ENCODE assay signal across 8 cellular contexts in the genomic region with DNA sequence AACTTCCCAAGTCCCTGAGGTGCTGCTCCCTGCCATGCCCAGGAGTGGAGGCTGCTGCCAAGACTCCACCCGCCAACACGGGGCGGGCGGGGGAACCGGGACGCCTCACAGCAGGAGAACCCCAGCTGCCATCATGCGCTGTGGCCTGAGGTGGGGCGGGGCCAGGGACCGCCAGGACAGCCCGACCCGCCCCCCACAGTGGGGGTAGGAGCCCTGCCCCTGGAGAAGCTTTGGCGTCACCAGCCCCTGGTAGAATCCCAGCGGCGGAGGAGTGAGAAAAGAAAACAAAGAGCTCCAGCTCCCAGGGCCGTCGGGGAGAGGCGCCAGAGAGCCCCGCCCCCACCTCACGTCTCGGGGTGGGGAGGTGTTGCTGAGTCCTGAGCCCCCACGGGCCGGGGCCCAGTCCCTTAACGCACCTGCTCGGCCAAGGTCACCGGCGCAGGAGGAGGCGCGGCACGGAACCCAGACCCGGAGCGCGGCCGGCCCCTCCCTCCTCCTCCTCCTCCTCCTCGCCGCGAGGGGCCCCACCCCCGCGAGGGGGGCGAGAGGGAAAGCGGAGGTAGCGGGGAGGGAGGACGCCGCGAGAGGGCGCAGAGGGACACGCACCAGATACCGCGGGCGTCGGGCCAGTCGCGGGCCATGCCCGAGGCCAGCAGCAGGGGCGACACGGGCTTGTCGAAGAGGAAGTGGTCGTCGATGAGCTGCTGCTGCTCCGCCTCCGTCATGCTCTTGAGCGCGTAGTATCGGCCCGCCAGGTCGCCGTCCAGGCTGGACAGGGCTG. TPM values are rescaled to one million over a fixed set of nuclear protein-coding genes. Genes with fewer than 3 reads are reported as not detected.
DNase-seq lines count a peak whose midpoint lies in the region; ATAC-seq and TF ChIP-seq lines count a peak whose summit lies in the region.

No MANE protein-coding gene starts in this region.

- H3K9me3 Mint-ChIP-seq in activated naive CD4-positive, alpha-beta T cell treated with anti-CD3 and anti-CD28 coated beads, Interleukin-2, amount 10 ng/mL, durations not matched to agents 7 days and 5 days: no peaks in the 10 kb centered on the region
- H3K9me3 Mint-ChIP-seq in type B pancreatic cell: no peaks in the 10 kb centered on the region

- TF ChIP-seq CTCF in osteoblast (IDR thresholded peaks at IDR 0.05; ENCODE audit: extremely low read depth, low read depth, low read length): peak; percentile 33
- peak; percentile 68 for TF ChIP-seq CTCF in type B pancreatic cell (conservative IDR thresholded peaks at IDR 0.05)

- no peak overlapping the region for H2AFZ ChIP-seq in osteoblast (ENCODE audit: low read length)

- DNase-seq in ELR (ENCODE audit: low read depth) (peak; percentile 79), SIG-M5 (lab: John Stamatoyannopoulos, UW) (peak; percentile 34), glomerular visceral epithelial cell (ENCODE audit: extremely low spot score) (peak; percentile 73), osteoblast (ENCODE audit: insufficient read length, low spot score, missing footprints) (peak; percentile 96), type B pancreatic cell (ENCODE audit: extremely low spot score, unreplicated experiment) (peak; percentile 83)
- peak; percentile 81 for DNase-seq in activated naive CD4-positive, alpha-beta T cell treated with anti-CD3 and anti-CD28 coated beads, Interleukin-2, amount 10 ng/mL, durations not matched to agents 7 days and 5 days

- H3K4me2 ChIP-seq in osteoblast (ENCODE audit: insufficient read depth, low read length): peak overlapping the region; percentile 61

- CTCF ChIA-PET in activated naive CD4-positive, alpha-beta T cell treated with anti-CD3 and anti-CD28 coated beads, Interleukin-2, amount 10 ng/mL, durations not matched to agents 7 days and 5 days (lab: Charles Lee): interaction anchor here (1.0 to 3.8 kb wide), 5 partner anchors 18 to 126 kb away, joined by 4 to 33 read pairs (median 4); no protein-coding TSS in a partner anchor

- H3K36me3 ChIP-seq in osteoblast (ENCODE audit: insufficient read depth, low read length): no peaks in the 10 kb centered on the region

- H3K27me3 ChIP-seq in osteoblast (ENCODE audit: insufficient read depth, low read length): peaks cover 28% of the 10 kb centered on the region

- H3K4me1 Mint-ChIP-seq in activated naive CD4-positive, alpha-beta T cell treated with anti-CD3 and anti-CD28 coated beads, Interleukin-2, amount 10 ng/mL, durations not matched to agents 7 days and 5 days: peaks cover 21% of the 10 kb centered on the region
- H3K4me1 Mint-ChIP-seq in type B pancreatic cell (ENCODE audit: unreplicated experiment): peaks cover 26% of the 10 kb centered on the region

- peak; percentile 38; the same call in 1 of the 2 replicates for TF ChIP-seq EP300 in Ishikawa (IDR thresholded peaks at IDR 0.05; ENCODE audit: borderline replicate concordance)

- H3K4me3 ChIP-seq in osteoblast (ENCODE audit: insufficient read depth, low read length): peak overlapping the region; percentile 64

- H3K27ac Mint-ChIP-seq in activated naive CD4-positive, alpha-beta T cell treated with anti-CD3 and anti-CD28 coated beads, Interleukin-2, amount 10 ng/mL, durations not matched to agents 7 days and 5 days: no peak overlapping the region
- no peak overlapping the region for H3K27ac Mint-ChIP-seq in type B pancreatic cell

- H3K27ac ChIP-seq in osteoblast (ENCODE audit: low read depth, low read length): no peak overlapping the region

- peaks cover 23% of the 10 kb centered on the region for H3K4me1 ChIP-seq in osteoblast (ENCODE audit: insufficient read depth, low read length)

- peak overlapping the region; percentile 63 for H3K4me3 Mint-ChIP-seq in activated naive CD4-positive, alpha-beta T cell treated with anti-CD3 and anti-CD28 coated beads, Interleukin-2, amount 10 ng/mL, durations not matched to agents 7 days and 5 days
- H3K4me3 Mint-ChIP-seq in type B pancreatic cell: peak overlapping the region; percentile 72

- ATAC-seq in HG03520 (IDR thresholded peaks at IDR 0.05; ENCODE audit: unreplicated experiment): no peak

- no peaks in the 10 kb centered on the region for H3K36me3 Mint-ChIP-seq in activated naive CD4-positive, alpha-beta T cell treated with anti-CD3 and anti-CD28 coated beads, Interleukin-2, amount 10 ng/mL, durations not matched to agents 7 days and 5 days
- H3K36me3 Mint-ChIP-seq in type B pancreatic cell: no peaks in the 10 kb centered on the region

- no peaks in the 10 kb centered on the region for H3K79me2 ChIP-seq in osteoblast (ENCODE audit: insufficient read depth, low read length)

- peak; percentile 51; the same call in 1 of the 2 replicates for TF ChIP-seq RAD21 in Ishikawa (IDR thresholded peaks at IDR 0.05; ENCODE audit: low read depth)

- peaks cover 5% of the 10 kb centered on the region for H4K20me1 ChIP-seq in osteoblast (ENCODE audit: insufficient read depth, low read length)

- peaks cover 69% of the 10 kb centered on the region for H3K27me3 Mint-ChIP-seq in activated naive CD4-positive, alpha-beta T cell treated with anti-CD3 and anti-CD28 coated beads, Interleukin-2, amount 10 ng/mL, durations not matched to agents 7 days and 5 days
- H3K27me3 Mint-ChIP-seq in type B pancreatic cell: peaks cover 13% of the 10 kb centered on the region

- no peaks in the 10 kb centered on the region for H3K9me3 ChIP-seq in osteoblast (ENCODE audit: low read depth, low read length)

TF ChIP-seq in Ishikawa, 13 proteins besides CTCF, POLR2A, EP300 and RAD21:
- peak; percentile 69 for TF ChIP-seq EGR1 (IDR thresholded peaks at IDR 0.05)
- peak; percentile 44; the same call in 1 of the 2 replicates for TF ChIP-seq TEAD4 (IDR thresholded peaks at IDR 0.05)
- no peak for TF ChIP-seq REST (IDR thresholded peaks at IDR 0.05; ENCODE audit: low read depth)
- TF ChIP-seq ZBTB7A (IDR thresholded peaks at IDR 0.05; ENCODE audit: low read depth): peak; percentile 52
- TF ChIP-seq TAF1 (IDR thresholded peaks at IDR 0.05; ENCODE audit: low read depth): no peak; the same call in 1 of the 2 replicates
- peak; percentile 80 for TF ChIP-seq NFIC (IDR thresholded peaks at IDR 0.05)
- peak; percentile 8 for TF ChIP-seq CREB1 (IDR thresholded peaks at IDR 0.05; ENCODE audit: low read depth)
- peak; percentile 51; the same call in 1 of the 2 replicates for TF ChIP-seq YY1 (IDR thresholded peaks at IDR 0.05; ENCODE audit: low read depth)
- TF ChIP-seq MAX (IDR thresholded peaks at IDR 0.05): peak; percentile 61
- no peak for TF ChIP-seq FOXM1 (IDR thresholded peaks at IDR 0.05; ENCODE audit: borderline replicate concordance, low read depth)
- peak; percentile 61; the same call in 1 of the 2 replicates for TF ChIP-seq TCF12 (IDR thresholded peaks at IDR 0.05; ENCODE audit: low read depth)
- TF ChIP-seq, protein P1, sequence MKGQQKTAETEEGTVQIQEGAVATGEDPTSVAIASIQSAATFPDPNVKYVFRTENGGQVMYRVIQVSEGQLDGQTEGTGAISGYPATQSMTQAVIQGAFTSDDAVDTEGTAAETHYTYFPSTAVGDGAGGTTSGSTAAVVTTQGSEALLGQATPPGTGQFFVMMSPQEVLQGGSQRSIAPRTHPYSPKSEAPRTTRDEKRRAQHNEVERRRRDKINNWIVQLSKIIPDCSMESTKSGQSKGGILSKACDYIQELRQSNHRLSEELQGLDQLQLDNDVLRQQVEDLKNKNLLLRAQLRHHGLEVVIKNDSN (IDR thresholded peaks at IDR 0.05): no peak
- TF ChIP-seq CEBPB (IDR thresholded peaks at IDR 0.05): peak; percentile 14; the same call in 1 of the 2 replicates

RNA-seq across cellular contexts. Expression of gene CKB, which starts 1.8 kb away (rescaled TPM):
- total RNA-seq in osteoblast (5.1 and 8.3 TPM in 2 replicates), type B pancreatic cell (ENCODE audit: low replicate concordance) (180 and 323 TPM in 2 replicates)

RNA-seq across cellular contexts. Expression of gene TRMT61A, which starts 8.1 kb away (rescaled TPM):
- total RNA-seq in osteoblast (9.0 and 10.6 TPM in 2 replicates), type B pancreatic cell (ENCODE audit: low replicate concordance) (10.8 and 12.4 TPM in 2 replicates)

RNA-seq across cellular contexts. Expression of gene BAG5, which starts 41.6 kb away (rescaled TPM):
- 28.6 and 30.8 TPM in 2 replicates for total RNA-seq in osteoblast
- 23.3 and 30.5 TPM in 2 replicates for total RNA-seq in type B pancreatic cell (ENCODE audit: low replicate concordance)

RNA-seq across cellular contexts. Expression of gene COA8, which starts 41.9 kb away (rescaled TPM):
- 23.0 and 24.6 TPM in 2 replicates for total RNA-seq in osteoblast
- total RNA-seq in type B pancreatic cell (ENCODE audit: low replicate concordance): 39.8 and 42.5 TPM in 2 replicates

Comparison
In these comparisons a context has a peak if more than half of its experiments do, and no peak if none do; other contexts are left out.
1. DNase-seq: peak in every context shown above with its lines; median percentile 96 in osteoblast; 83 in type B pancreatic cell; 81 in activated naive CD4-positive, alpha-beta T cell treated with anti-CD3 and anti-CD28 coated beads, Interleukin-2, amount 10 ng/mL, durations not matched to agents 7 days and 5 days; 79 in ELR; 73 in glomerular visceral epithelial cell; 34 in SIG-M5.
2. RNA of gene CKB, which starts 1.8 kb away (total RNA-seq): 180 to 323 TPM in type B pancreatic cell; 5.1 to 8.3 TPM in osteoblast; every median in the first group is over 10 times any median in the second.